Comparison of ENCODE assay signal across 8 cellular contexts in genomic region chr9:120692901-120693573, GRCh38. TPM values are rescaled to one million over a fixed set of nuclear protein-coding genes. Genes with fewer than 3 reads are reported as not detected.
DNase-seq lines count a peak whose midpoint lies in the region; ATAC-seq lines count a peak whose summit lies in the region.

No MANE protein-coding gene starts in this region.

- H3K9me3 Mint-ChIP-seq in immature natural killer cell: no peaks in the 10 kb centered on the region
- no peaks in the 10 kb centered on the region for H3K9me3 Mint-ChIP-seq in naive thymus-derived CD8-positive, alpha-beta T cell

- peak; percentile 38 for ATAC-seq in GM21786 (IDR thresholded peaks at IDR 0.05; ENCODE audit: unreplicated experiment)
- no peak for ATAC-seq in naive thymus-derived CD8-positive, alpha-beta T cell

- peak overlapping the region in 4 of 6 donors; percentile 10 to 37 (median 20) for H3K27ac Mint-ChIP-seq in immature natural killer cell
- H3K27ac Mint-ChIP-seq in naive thymus-derived CD8-positive, alpha-beta T cell: peak overlapping the region in 1 of 10 donors; percentile 46

- no peaks in the 10 kb centered on the region for H3K36me3 Mint-ChIP-seq in immature natural killer cell
- H3K36me3 Mint-ChIP-seq in naive thymus-derived CD8-positive, alpha-beta T cell: peaks cover 0 to 11% (median 8%) of the 10 kb centered on the region in 3 donors

- peak overlapping the region in 2 of 5 donors; percentile 4 to 51 for H3K4me3 Mint-ChIP-seq in immature natural killer cell
- peak overlapping the region in 1 of 10 donors; percentile 10 for H3K4me3 Mint-ChIP-seq in naive thymus-derived CD8-positive, alpha-beta T cell

- H3K4me1 Mint-ChIP-seq in immature natural killer cell: peaks cover 27 to 34% of the 10 kb centered on the region in 2 donors
- peaks cover 15 to 37% (median 25%) of the 10 kb centered on the region in 4 donors for H3K4me1 Mint-ChIP-seq in naive thymus-derived CD8-positive, alpha-beta T cell

- peak; percentile 38 for DNase-seq in GM04504 (ENCODE audit: low read depth)
- peak; percentile 61 for DNase-seq in NCI-H69 (lab: John Stamatoyannopoulos, UW)
- DNase-seq in immature natural killer cell: no peak
- no peak for DNase-seq in naive thymus-derived CD8-positive, alpha-beta T cell
- no peak for DNase-seq in activated T-cell treated with anti-CD3 and anti-CD28 coated beads, Interleukin-2, amount 50 U/mL, for 48 hours
- no peak for DNase-seq in posterior cingulate gyrus
- no peak for DNase-seq in NCI-H526 (lab: John Stamatoyannopoulos, UW)

- intact Hi-C loops in posterior cingulate gyrus (cut with DNase I): loop anchor here (10.0 kb wide), 1 partner anchor 48 kb away; no protein-coding TSS in a partner anchor

- H3K27me3 Mint-ChIP-seq in immature natural killer cell (ENCODE audit: low read depth in 3 of 3): peaks cover 0 to 2% (median 0%) of the 10 kb centered on the region in 3 donors
- H3K27me3 Mint-ChIP-seq in naive thymus-derived CD8-positive, alpha-beta T cell: no peaks in the 10 kb centered on the region

- POLR2A ChIA-PET in naive thymus-derived CD8-positive, alpha-beta T cell (lab: Charles Lee): no interaction called here

RNA-seq across cellular contexts. Expression of gene MEGF9, which starts 21.2 kb away (rescaled TPM):
- polyA plus RNA-seq in immature natural killer cell: 10 to 100 TPM; 10.0 to 13.3 (median 11.2) TPM
- total RNA-seq in naive thymus-derived CD8-positive, alpha-beta T cell: 10 to 100 TPM; 11.1 TPM
- polyA plus RNA-seq in naive thymus-derived CD8-positive, alpha-beta T cell: 1 to 10 TPM; 3.0 to 4.9 (median 4.5) TPM

Comparison
In these comparisons a context has a peak if more than half of its experiments do, and no peak if none do; other contexts are left out.
1. DNase-seq: peak in GM04504 (single experiment) and NCI-H69 (single experiment); none in immature natural killer cell (0 of 3), naive thymus-derived CD8-positive, alpha-beta T cell (0 of 10), activated T-cell treated with anti-CD3 and anti-CD28 coated beads, Interleukin-2, amount 50 U/mL, for 48 hours (0 of 2), posterior cingulate gyrus (0 of 10) and NCI-H526 (0 of 2).